Comparison of ENCODE assay signal across 1 cellular context in the genomic region with DNA sequence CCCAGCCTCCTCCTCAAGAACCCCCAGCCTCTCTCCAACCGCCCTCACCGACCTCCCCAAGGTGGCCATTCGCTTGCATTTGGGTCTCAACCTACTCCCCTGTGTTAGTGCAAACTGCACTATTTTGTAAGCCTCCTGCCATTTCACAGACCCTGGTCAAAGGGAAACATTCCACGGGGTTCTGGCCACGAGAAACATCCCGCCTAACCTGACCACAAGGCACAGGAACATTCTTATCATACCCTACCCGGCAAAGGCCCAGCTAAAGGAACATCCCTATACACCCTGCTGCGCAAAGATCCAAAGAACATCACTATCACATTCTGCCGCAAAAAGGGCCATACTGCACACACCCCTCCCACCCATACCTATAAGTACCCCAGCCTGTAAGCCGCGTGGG.
TF ChIP-seq lines count a peak whose summit lies in the region.

No MANE protein-coding gene starts in this region.

TF ChIP-seq in endothelial cell of umbilical vein, 7 proteins besides CTCF, POLR2A, EP300 and RAD21 (continued from another document):
- TF ChIP-seq POLR2AphosphoS5 (IDR thresholded peaks at IDR 0.05; ENCODE audit: insufficient read depth, low read depth, low read length): no peak
- TF ChIP-seq JUN (IDR thresholded peaks at IDR 0.05; ENCODE audit: borderline replicate concordance, insufficient read depth, insufficient read length, low read depth): no peak
